12 cellular contexts compared by ENCODE assay signal in the genomic region with DNA sequence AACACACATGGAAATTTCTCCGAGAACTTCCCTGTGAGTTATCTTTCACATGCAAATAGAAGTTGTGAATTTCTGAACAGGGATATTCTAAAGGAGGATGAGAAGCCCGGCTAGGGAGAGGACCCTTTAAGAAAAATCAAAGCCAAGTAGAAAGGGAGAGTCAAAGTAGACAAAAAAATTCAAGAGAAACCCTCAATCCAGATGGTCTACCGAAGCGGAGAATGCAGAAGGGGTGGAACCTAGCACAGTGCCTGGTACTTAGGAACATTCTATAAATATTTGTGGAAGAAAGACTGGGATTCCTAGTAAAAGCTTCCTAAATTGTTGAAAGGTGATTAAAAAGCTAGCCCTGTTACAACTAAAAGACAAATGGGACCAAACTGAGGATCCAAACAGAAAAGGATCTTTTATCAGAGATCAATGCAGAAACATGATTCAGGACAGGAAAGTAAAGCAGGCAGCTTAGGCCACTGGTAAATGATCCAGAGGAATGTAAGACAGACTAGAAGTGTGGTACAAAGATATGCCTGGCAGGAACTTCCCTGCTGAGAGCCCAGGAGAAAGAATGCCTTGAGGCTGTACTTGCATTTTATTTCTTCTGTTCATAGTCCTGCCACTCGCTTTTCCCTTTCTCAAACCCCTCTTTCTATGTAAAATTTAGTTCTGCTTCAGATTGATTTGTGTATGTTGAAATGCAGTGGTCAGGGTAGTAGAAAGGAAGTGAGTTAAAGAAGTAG. TPM values are rescaled to one million over a fixed set of nuclear protein-coding genes. Genes with fewer than 3 reads are reported as not detected.
DNase-seq lines count a peak whose midpoint lies in the region; ATAC-seq and TF ChIP-seq lines count a peak whose summit lies in the region.
"Had no signal": no experiment of that assay in that cellular context is flagged by ENCODE, and none has a peak within 500 bp of the region (broad histone marks: within the 10 kb centered on the region; RNA-seq: fewer than 3 reads in every experiment).

No MANE protein-coding gene starts in this region.

- peak overlapping the region; percentile 97 for H3K27ac Mint-ChIP-seq in WTC11
- H3K27ac Mint-ChIP-seq in type B pancreatic cell, result peak overlapping the region; percentile 41
- H3K27ac Mint-ChIP-seq: activated CD8-positive, alpha-beta T cell treated with anti-CD3 and anti-CD28 coated beads for 36 hours; activated naive CD8-positive, alpha-beta T cell treated with anti-CD3 and anti-CD28 coated beads, Interleukin-2, amount 50 U/mL, for 24 hours had no signal

- no peaks in the 10 kb centered on the region for H3K27me3 ChIP-seq in HCT116 (ENCODE audit: insufficient read depth, low read length)

- no peak for DNase-seq in HCT116 (ENCODE audit: low read depth, low spot score)
- DNase-seq in WTC11 (ENCODE audit: low spot score), result peak; percentile 36
- peak; percentile 64 for DNase-seq in iPS DF 4.7 (ENCODE audit: extremely low read depth, low spot score)
- DNase-seq in type B pancreatic cell (ENCODE audit: extremely low spot score, unreplicated experiment), result no peak
- no peak for DNase-seq in NCI-H345 treated with DMSO at 0.1 percent for 48 hours (lab: John Stamatoyannopoulos, UW; ENCODE audit: unreplicated experiment)
- no peak for DNase-seq in DMS53 treated with DMSO at 0.1 percent for 48 hours (lab: John Stamatoyannopoulos, UW; ENCODE audit: unreplicated experiment)
- no peak for DNase-seq in NCI-H128 (lab: John Stamatoyannopoulos, UW; ENCODE audit: unreplicated experiment)
- DNase-seq: activated CD8-positive, alpha-beta T cell treated with anti-CD3 and anti-CD28 coated beads for 36 hours; activated naive CD8-positive, alpha-beta T cell treated with anti-CD3 and anti-CD28 coated beads, Interleukin-2, amount 50 U/mL, for 24 hours; left colon; NCI-H82; stimulated activated CD4-positive, alpha-beta T cell treated with anti-CD3 and anti-CD28 coated beads, Interleukin-4, amount 100 ng/mL, for 4 hours had no signal

- H3K4me1 Mint-ChIP-seq in WTC11, result peaks cover 53% of the 10 kb centered on the region
- peaks cover 16% of the 10 kb centered on the region for H3K4me1 Mint-ChIP-seq in type B pancreatic cell (ENCODE audit: unreplicated experiment)

- H3K9me3 Mint-ChIP-seq in WTC11, result peaks cover 8% of the 10 kb centered on the region
- H3K9me3 Mint-ChIP-seq in type B pancreatic cell, result no peaks in the 10 kb centered on the region

- CTCF ChIA-PET in HCT116 (lab: Charles Lee) (no interaction called here), WTC11 (lab: Charles Lee) (interaction anchor here (1.0 to 1.7 kb wide), 2 partner anchors 11 to 181 kb away, joined by 3 read pairs; no protein-coding TSS in a partner anchor)

- H3K4me2 ChIP-seq in HCT116 (ENCODE audit: low read length), result peak overlapping the region; percentile 24

- H3K4me3 ChIP-seq in HCT116 (replicated peaks in 1 of 2; ENCODE audit: low read depth in 1 of 2, low read length in 2 of 2), result no peak overlapping the region

- no peaks in the 10 kb centered on the region for H3K36me3 ChIP-seq in HCT116 (ENCODE audit: control insufficient read depth in 1 of 2, insufficient read depth in 2 of 2, low read length in 2 of 2)

- no peak; the same call in 1 of the 2 replicates for ATAC-seq in HCT116
- ATAC-seq in WTC11, result peak; percentile 84
- ATAC-seq: activated CD8-positive, alpha-beta T cell treated with anti-CD3 and anti-CD28 coated beads for 36 hours; activated naive CD8-positive, alpha-beta T cell treated with anti-CD3 and anti-CD28 coated beads, Interleukin-2, amount 50 U/mL, for 24 hours; left colon had no signal

- intact Hi-C loops in HCT116 (cut with micrococcal nuclease), result no loop called here

- no peak for TF ChIP-seq POLR2A in HCT116 (IDR thresholded peaks at IDR 0.05; ENCODE audit: borderline replicate concordance, extremely low read depth, insufficient read depth, insufficient read length)

- H3K9me3 ChIP-seq in HCT116 (ENCODE audit: control insufficient read depth in 1 of 2, insufficient read depth in 1 of 2, low read depth in 1 of 2, low read length in 2 of 2), result no peaks in the 10 kb centered on the region

- no peaks in the 10 kb centered on the region for H3K27me3 Mint-ChIP-seq in WTC11 (ENCODE audit: low read depth)
- no peaks in the 10 kb centered on the region for H3K27me3 Mint-ChIP-seq in type B pancreatic cell
- H3K27me3 Mint-ChIP-seq: activated CD8-positive, alpha-beta T cell treated with anti-CD3 and anti-CD28 coated beads for 36 hours; activated naive CD8-positive, alpha-beta T cell treated with anti-CD3 and anti-CD28 coated beads, Interleukin-2, amount 50 U/mL, for 24 hours had no signal

- no peaks in the 10 kb centered on the region for H3K9me2 ChIP-seq in HCT116 (ENCODE audit: insufficient read depth)

- peaks cover 6 to 16% of the 10 kb centered on the region in 2 experiments; a peak in 2 of 4 replicates for H3K4me1 ChIP-seq in HCT116 (ENCODE audit: control insufficient read depth in 1 of 2, insufficient read depth in 2 of 2, low read length in 2 of 2)

- H3K4me3 Mint-ChIP-seq in WTC11 (peak overlapping the region; percentile 39), type B pancreatic cell (no peak overlapping the region)
- H3K4me3 Mint-ChIP-seq: activated CD8-positive, alpha-beta T cell treated with anti-CD3 and anti-CD28 coated beads for 36 hours; activated naive CD8-positive, alpha-beta T cell treated with anti-CD3 and anti-CD28 coated beads, Interleukin-2, amount 50 U/mL, for 24 hours had no signal

- H4K20me1 ChIP-seq in HCT116 (ENCODE audit: insufficient read depth), result no peaks in the 10 kb centered on the region

- RAD21 ChIA-PET in HCT116 (lab: Charles Lee; ENCODE audit: low non-redundant PET in 1 of 2, low total read pairs in 2 of 2, uncharacterized antibody in 2 of 2, unreplicated experiment in 2 of 2), result no interaction called here

- no peak for TF ChIP-seq CTCF in HCT116 (IDR thresholded peaks at IDR 0.05 in 2 of 3, conservative IDR thresholded peaks at IDR 0.05 in 1 of 3; ENCODE audit: borderline replicate concordance in 1 of 3, insufficient read depth in 1 of 3, low read depth in 2 of 3, low read length in 2 of 3)
- no peak for TF ChIP-seq CTCF in WTC11 (IDR thresholded peaks at IDR 0.05)
- no peak for TF ChIP-seq CTCF in type B pancreatic cell (conservative IDR thresholded peaks at IDR 0.05)

- H2AFZ ChIP-seq in HCT116 (ENCODE audit: low read depth, low read length, poor library complexity, severe bottlenecking), result no peak overlapping the region

- no peak for TF ChIP-seq RAD21 in HCT116 (IDR thresholded peaks at IDR 0.05; ENCODE audit: low read depth)

- H3K9ac ChIP-seq in HCT116 (ENCODE audit: low read length), result no peak overlapping the region

- POLR2A ChIA-PET in HCT116 (lab: Charles Lee), result no interaction called here
- POLR2A ChIA-PET in WTC11 (lab: Charles Lee), result interaction anchor here (0.6 kb wide), 1 partner anchor 66 kb away, joined by 7 read pairs; no protein-coding TSS in a partner anchor

- H3K36me3 Mint-ChIP-seq in WTC11, result peaks cover 7% of the 10 kb centered on the region; the same call in 1 of the 2 replicates
- H3K36me3 Mint-ChIP-seq in type B pancreatic cell, result no peaks in the 10 kb centered on the region

- no peaks in the 10 kb centered on the region for H3K79me2 ChIP-seq in HCT116 (ENCODE audit: insufficient read depth, low read length)

- H3K27ac ChIP-seq in HCT116 (ENCODE audit: low read depth, low read length), result no peak overlapping the region

- no TSS peak for BruUV-seq in HCT116 (replicated peaks; lab: Mats Ljungman, UMichigan)

TF ChIP-seq in HCT116, 20 proteins besides CTCF, POLR2A, EP300 and RAD21 (continues in another document):
- no peak for TF ChIP-seq POLR2AphosphoS5 (IDR thresholded peaks at IDR 0.05; ENCODE audit: low read depth, low read length)
- TF ChIP-seq SRF (IDR thresholded peaks at IDR 0.05; ENCODE audit: low read depth), result no peak
- TF ChIP-seq EGR1 (IDR thresholded peaks at IDR 0.05; ENCODE audit: low read depth), result no peak
- no peak for TF ChIP-seq ATF3 (IDR thresholded peaks at IDR 0.05)
- TF ChIP-seq SIN3A (IDR thresholded peaks at IDR 0.05; ENCODE audit: low read depth), result no peak
- TF ChIP-seq SP1 (IDR thresholded peaks at IDR 0.05; ENCODE audit: low read depth), result no peak
- TF ChIP-seq YY1 (IDR thresholded peaks at IDR 0.05; ENCODE audit: extremely low read depth, insufficient replicate concordance, low read depth, low read length), result no peak
- TF ChIP-seq JUND (IDR thresholded peaks at IDR 0.05), result no peak
- TF ChIP-seq ZFX (IDR thresholded peaks at IDR 0.05), result no peak
- no peak for TF ChIP-seq EZH2phosphoT487 (IDR thresholded peaks at IDR 0.05; ENCODE audit: borderline replicate concordance)

TF ChIP-seq in WTC11, 78 proteins besides CTCF, POLR2A, EP300 and RAD21:
- no peak for TF ChIP-seq E2F4 (CRISPR knock-in tag; IDR thresholded peaks at IDR 0.05; ENCODE audit: borderline replicate concordance, low read depth)
- no peak for TF ChIP-seq FOXJ3 (CRISPR knock-in tag; IDR thresholded peaks at IDR 0.05; ENCODE audit: borderline replicate concordance)
- TF ChIP-seq, protein P1, sequence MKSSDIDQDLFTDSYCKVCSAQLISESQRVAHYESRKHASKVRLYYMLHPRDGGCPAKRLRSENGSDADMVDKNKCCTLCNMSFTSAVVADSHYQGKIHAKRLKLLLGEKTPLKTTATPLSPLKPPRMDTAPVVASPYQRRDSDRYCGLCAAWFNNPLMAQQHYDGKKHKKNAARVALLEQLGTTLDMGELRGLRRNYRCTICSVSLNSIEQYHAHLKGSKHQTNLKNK (CRISPR knock-in tag; IDR thresholded peaks at IDR 0.05), result no peak
TF ChIP-seq in WTC11: peak in this region for 0.

RNA-seq across cellular contexts. Expression of gene GLS, which starts 19.5 kb away (rescaled TPM):
- total RNA-seq in HCT116 (2021; ENCODE audit: unreplicated experiment) (97.4 TPM), WTC11 (2021) (102 to 115 TPM (median 102 TPM) in 3 replicates), type B pancreatic cell (ENCODE audit: low replicate concordance) (160 and 211 TPM in 2 replicates)
- polyA plus RNA-seq in HCT116 (2012), result 21.7 and 26.3 TPM in 2 replicates

Comparison
In these comparisons a context has a peak if more than half of its experiments do, and no peak if none do; other contexts are left out.
1. DNase-seq: peak in WTC11 (single experiment) and iPS DF 4.7 (single experiment); none in HCT116 (single experiment), type B pancreatic cell (single experiment), NCI-H345 treated with DMSO at 0.1 percent for 48 hours (single experiment), DMS53 treated with DMSO at 0.1 percent for 48 hours (single experiment) and NCI-H128 (single experiment).